Comparison of ENCODE assay signal across 21 cellular contexts in genomic region chr4:13917010-13917409, GRCh38.
A peak's percentile ranks its signal among the peaks of the same experiment; 100 is the strongest.
DNase-seq lines count a peak whose midpoint lies in the region; ATAC-seq and TF ChIP-seq lines count a peak whose summit lies in the region.
"Had no signal": no experiment of that assay in that cellular context is flagged by ENCODE, and none has a peak within 500 bp of the region (broad histone marks: within the 10 kb centered on the region; RNA-seq: fewer than 3 reads in every experiment).

No MANE protein-coding gene starts in this region.

- H3K9ac ChIP-seq in mammary epithelial cell (ENCODE audit: insufficient read depth, low read length) (no peak overlapping the region), endodermal cell (ENCODE audit: extremely low read depth, low read length, poor library complexity, severe bottlenecking) (no peak overlapping the region)
- H3K9ac ChIP-seq: KMS-11 had no signal

- no peaks in the 10 kb centered on the region for H4K20me1 ChIP-seq in mammary epithelial cell (ENCODE audit: insufficient read depth, low read length)

- no peaks in the 10 kb centered on the region for H3K36me3 Mint-ChIP-seq in endodermal cell (ENCODE audit: low read depth)
- H3K36me3 Mint-ChIP-seq: activated naive CD8-positive, alpha-beta T cell treated with anti-CD3 and anti-CD28 coated beads for 36 hours; stimulated activated memory B cell treated with anti-CD40 and anti-IgM and Interleukin-4, amounts not matched to agents 10 μg/mL and 1 μg/mL and 100 μg/mL, for 72 hours had no signal

- H3K4me3 ChIP-seq in mammary epithelial cell (replicated peaks in 1 of 3; ENCODE audit: insufficient read depth in 1 of 3, low read depth in 2 of 3, low read length in 3 of 3) (no peak overlapping the region), breast epithelium (no peak overlapping the region), endodermal cell (ENCODE audit: low read length) (no peak overlapping the region), uterus (no peak overlapping the region)
- H3K4me3 ChIP-seq: PC-9, SJCRH30, transverse colon had no signal

- H3K79me2 ChIP-seq in mammary epithelial cell (ENCODE audit: insufficient read depth, low read length) = no peaks in the 10 kb centered on the region

- H3K4me2 ChIP-seq in mammary epithelial cell (ENCODE audit: insufficient read depth, low read depth, low read length) = no peak overlapping the region
- H3K4me2 ChIP-seq: KMS-11, PC-9 had no signal

- TF ChIP-seq CTCF in mammary epithelial cell (conservative IDR thresholded peaks at IDR 0.05 in 1 of 2, IDR thresholded peaks at IDR 0.05 in 1 of 2; ENCODE audit: extremely low read depth in 1 of 2, insufficient read depth in 1 of 2, low read depth in 1 of 2, low read length in 2 of 2) = no peak
- TF ChIP-seq CTCF in breast epithelium (IDR thresholded peaks at IDR 0.05) = no peak
- TF ChIP-seq CTCF in endodermal cell (conservative IDR thresholded peaks at IDR 0.05) = no peak
- no peak for TF ChIP-seq CTCF in uterus (IDR thresholded peaks at IDR 0.05)

- peaks cover 2% of the 10 kb centered on the region for H3K4me1 Mint-ChIP-seq in endodermal cell
- H3K4me1 Mint-ChIP-seq: activated naive CD8-positive, alpha-beta T cell treated with anti-CD3 and anti-CD28 coated beads for 36 hours; stimulated activated memory B cell treated with anti-CD40 and anti-IgM and Interleukin-4, amounts not matched to agents 10 μg/mL and 1 μg/mL and 100 μg/mL, for 72 hours had no signal

- no peaks in the 10 kb centered on the region for H3K9me3 Mint-ChIP-seq in endodermal cell
- H3K9me3 Mint-ChIP-seq: activated naive CD8-positive, alpha-beta T cell treated with anti-CD3 and anti-CD28 coated beads for 36 hours; stimulated activated memory B cell treated with anti-CD40 and anti-IgM and Interleukin-4, amounts not matched to agents 10 μg/mL and 1 μg/mL and 100 μg/mL, for 72 hours; T-helper 2 cell treated with Interferon-gamma antibody and Interleukin-4, amounts not matched to agents 5 μg/mL and 100 μg/mL, for 36 hours had no signal

- no peak overlapping the region for H2AFZ ChIP-seq in mammary epithelial cell (ENCODE audit: low read depth, low read length)
- H2AFZ ChIP-seq: PC-9 had no signal

- H3K4me1 ChIP-seq in mammary epithelial cell (ENCODE audit: insufficient read depth, low read length) = peaks cover 50% of the 10 kb centered on the region
- H3K4me1 ChIP-seq in breast epithelium = no peaks in the 10 kb centered on the region
- H3K4me1 ChIP-seq in endodermal cell (ENCODE audit: control insufficient read depth, insufficient read depth, low read length) = no peaks in the 10 kb centered on the region
- H3K4me1 ChIP-seq in uterus = no peaks in the 10 kb centered on the region
- H3K4me1 ChIP-seq: SJCRH30 had no signal

- 96% methylated on average over 1 of the region's 1 CpG for WGBS in mammary epithelial cell (ENCODE audit: low coverage, missing lambda C conversion rate)
- 100% methylated on average over 1 of the region's 1 CpG; no CpG with 5 or more reads in 1 of the 2 experiments for WGBS in endodermal cell (ENCODE audit: insufficient coverage in 1 of 2, insufficient read length in 1 of 2), 2 experiments

- in situ Hi-C loops in mammary epithelial cell (cut with MboI; ENCODE audit: low sequenced_read_pairs in 2 of 2) = no loop called here

- H3K27me3 Mint-ChIP-seq in endodermal cell (ENCODE audit: insufficient read depth) = peaks cover 10% of the 10 kb centered on the region
- H3K27me3 Mint-ChIP-seq: activated naive CD8-positive, alpha-beta T cell treated with anti-CD3 and anti-CD28 coated beads for 36 hours; stimulated activated memory B cell treated with anti-CD40 and anti-IgM and Interleukin-4, amounts not matched to agents 10 μg/mL and 1 μg/mL and 100 μg/mL, for 72 hours had no signal

- ATAC-seq in HG02870 (IDR thresholded peaks at IDR 0.05; ENCODE audit: unreplicated experiment) = no peak
- ATAC-seq: activated CD4-positive, CD25-positive, alpha-beta regulatory T cell treated with anti-CD3 and anti-CD28 coated beads, Interleukin-2, amount 50 U/mL, for 24 hours; left cardiac atrium; stimulated activated memory B cell treated with anti-CD40 and anti-IgM and Interleukin-4, amounts not matched to agents 10 μg/mL and 1 μg/mL and 100 μg/mL, for 72 hours had no signal

- H3K27ac Mint-ChIP-seq in endodermal cell = no peak overlapping the region
- H3K27ac Mint-ChIP-seq: activated naive CD8-positive, alpha-beta T cell treated with anti-CD3 and anti-CD28 coated beads for 36 hours; stimulated activated memory B cell treated with anti-CD40 and anti-IgM and Interleukin-4, amounts not matched to agents 10 μg/mL and 1 μg/mL and 100 μg/mL, for 72 hours; T-helper 2 cell treated with Interferon-gamma antibody and Interleukin-4, amounts not matched to agents 5 μg/mL and 100 μg/mL, for 36 hours had no signal

- dilution Hi-C loops in mammary epithelial cell (cut with HindIII; ENCODE audit: low sequenced_read_pairs) = no loop called here

- H3K27me3 ChIP-seq in mammary epithelial cell (ENCODE audit: insufficient read depth, low read length) (no peaks in the 10 kb centered on the region), breast epithelium (no peaks in the 10 kb centered on the region), endodermal cell (ENCODE audit: control insufficient read depth, insufficient read depth, low read length, poor library complexity, severe bottlenecking) (peaks cover 33% of the 10 kb centered on the region), uterus (no peaks in the 10 kb centered on the region)
- H3K27me3 ChIP-seq: SJCRH30, transverse colon had no signal

- no peaks in the 10 kb centered on the region for H3K9me3 ChIP-seq in mammary epithelial cell (replicated peaks; ENCODE audit: insufficient read depth, low read length)
- H3K9me3 ChIP-seq in breast epithelium = no peaks in the 10 kb centered on the region
- no peaks in the 10 kb centered on the region for H3K9me3 ChIP-seq in endodermal cell (ENCODE audit: control insufficient read depth, low read length)
- H3K9me3 ChIP-seq in uterus = no peaks in the 10 kb centered on the region
- H3K9me3 ChIP-seq: SJCRH30, transverse colon had no signal

- no TSS peak for BruUV-seq in mammary epithelial cell (replicated peaks; lab: Mats Ljungman, UMichigan)

- H3K36me3 ChIP-seq in mammary epithelial cell (ENCODE audit: insufficient read depth, low read length) = no peaks in the 10 kb centered on the region
- no peaks in the 10 kb centered on the region for H3K36me3 ChIP-seq in breast epithelium
- no peaks in the 10 kb centered on the region for H3K36me3 ChIP-seq in endodermal cell (ENCODE audit: control insufficient read depth, insufficient read depth, low read length)
- H3K36me3 ChIP-seq in uterus = no peaks in the 10 kb centered on the region
- H3K36me3 ChIP-seq: SJCRH30, transverse colon had no signal

- DNase-seq in mammary epithelial cell (peak; percentile 62), breast epithelium (ENCODE audit: low spot score in 2 of 2) (no peak), astrocyte of the hippocampus (ENCODE audit: low read depth, low spot score) (peak; percentile 34), glomerular visceral epithelial cell (ENCODE audit: extremely low spot score) (peak; percentile 66), DMS79 (lab: John Stamatoyannopoulos, UW) (no peak), endodermal cell (no peak), uterus (no peak)
- DNase-seq: activated CD8-positive, alpha-beta memory T cell treated with anti-CD3 and anti-CD28 coated beads for 24 hours; activated naive CD8-positive, alpha-beta T cell treated with anti-CD3 and anti-CD28 coated beads for 36 hours; hypothalamus; left cardiac atrium; NCI-H1092 treated with DMSO at 0.1 percent for 48 hours; NCI-H748 treated with DMSO at 0.1 percent for 48 hours; PC-9; SJCRH30; transverse colon had no signal

- CTCF ChIA-PET in mammary epithelial cell (lab: Charles Lee; ENCODE audit: low non-redundant PET) = no interaction called here

- TF ChIP-seq POLR2A in breast epithelium (IDR thresholded peaks at IDR 0.05) = no peak
- TF ChIP-seq POLR2A in uterus (IDR thresholded peaks at IDR 0.05) = no peak

- intact Hi-C loops in mammary epithelial cell (cut with micrococcal nuclease) (no loop called here), breast epithelium (cut with DNase I; ENCODE audit: low total_unique reads) (no loop called here), uterus (cut with DNase I; ENCODE audit: low total_unique reads) (no loop called here)

- no peak overlapping the region for H3K4me3 Mint-ChIP-seq in endodermal cell
- H3K4me3 Mint-ChIP-seq: activated naive CD8-positive, alpha-beta T cell treated with anti-CD3 and anti-CD28 coated beads for 36 hours; stimulated activated memory B cell treated with anti-CD40 and anti-IgM and Interleukin-4, amounts not matched to agents 10 μg/mL and 1 μg/mL and 100 μg/mL, for 72 hours; T-helper 2 cell treated with Interferon-gamma antibody and Interleukin-4, amounts not matched to agents 5 μg/mL and 100 μg/mL, for 36 hours had no signal

- H3K27ac ChIP-seq in mammary epithelial cell (ENCODE audit: insufficient read depth, low read depth, low read length) (peak overlapping the region; percentile 100), breast epithelium (no peak overlapping the region), endodermal cell (ENCODE audit: low read depth, low read length) (no peak overlapping the region), uterus (no peak overlapping the region)
- H3K27ac ChIP-seq: KMS-11, PC-9, SJCRH30 had no signal

Comparison
In these comparisons a context has a peak if more than half of its experiments do, and no peak if none do; other contexts are left out.
1. DNase-seq: peak in mammary epithelial cell (single experiment), astrocyte of the hippocampus (single experiment) and glomerular visceral epithelial cell (single experiment); none in breast epithelium (0 of 2), DMS79 (single experiment), endodermal cell (single experiment) and uterus (0 of 2).